ENCODE assay signal across 8 cellular contexts in genomic region chr3:98022978-98023820, GRCh38. TPM values are rescaled to one million over a fixed set of nuclear protein-coding genes. Genes with fewer than 3 reads are reported as not detected.
DNase-seq lines count a peak whose midpoint lies in the region; FAIRE-seq and TF ChIP-seq lines count a peak whose summit lies in the region.

No MANE protein-coding gene starts in this region.

- intact Hi-C loops in ovary (cut with DNase I) (loop anchor here in 3 of 4 donors (2.0 to 5.0 kb wide), 2 partner anchors 230 to 231 kb away; no protein-coding TSS in a partner anchor), transverse colon (cut with DNase I; ENCODE audit: low total_unique reads) (loop anchor here (2.0 kb wide), 1 partner anchor 228 kb away; no protein-coding TSS in a partner anchor)

- no peaks in the 10 kb centered on the region for H3K4me1 ChIP-seq in MM.1S (ENCODE audit: low read length)
- no peaks in the 10 kb centered on the region for H3K4me1 ChIP-seq in ovary (ENCODE audit: insufficient read depth)
- peaks cover 0 to 9% (median 6%) of the 10 kb centered on the region in 4 donors for H3K4me1 ChIP-seq in transverse colon

- H3K9me3 ChIP-seq in MM.1S (replicated peaks; ENCODE audit: insufficient read depth, low read length): no peaks in the 10 kb centered on the region
- no peaks in the 10 kb centered on the region for H3K9me3 ChIP-seq in ovary
- no peaks in the 10 kb centered on the region for H3K9me3 ChIP-seq in transverse colon

- TF ChIP-seq CTCF in MM.1S (IDR thresholded peaks at IDR 0.05; ENCODE audit: low read length): peak; percentile 98
- peak; percentile 83 to 87 (median 86) for TF ChIP-seq CTCF in ovary (IDR thresholded peaks at IDR 0.05)
- TF ChIP-seq CTCF in transverse colon (IDR thresholded peaks at IDR 0.05): peak; percentile 92 to 98 (median 97)

- peak overlapping the region; percentile 9; the same call in 1 of the 2 replicates for H3K4me2 ChIP-seq in MM.1S (ENCODE audit: low read depth, low read length)

- in situ Hi-C loops in transverse colon (cut with MboI; ENCODE audit: low pct_ligation_motif_present in 1 of 4, low pct_unique_long_range_greater_than_20kb in 1 of 4, low sequenced_read_pairs in 3 of 4): loop anchor here in 3 of 4 donors (5.0 to 10.0 kb wide), 2 partner anchors 228 to 231 kb away; no protein-coding TSS in a partner anchor

- H3K79me2 ChIP-seq in MM.1S (ENCODE audit: low read length): no peaks in the 10 kb centered on the region

- 21 to 27% (median 26%) methylated on average over 13 of the region's 13 CpGs for WGBS in ovary, 3 donors
- WGBS in transverse colon (ENCODE audit: low coverage in 1 of 2), 2 donors: 31 to 39% methylated on average over 9 to 13 of the region's 13 CpGs

- no peaks in the 10 kb centered on the region for H3K9me2 ChIP-seq in MM.1S (replicated peaks; ENCODE audit: insufficient read depth, low read length)

- H2AFZ ChIP-seq in MM.1S (ENCODE audit: low read length): 0 out of 2 replicates have a peak overlapping the region, but pooled peaks have one; percentile 11

- 0 out of 2 replicates have a peak, but pooled peaks cover 3% of the 10 kb centered on the region for H3F3A ChIP-seq in MM.1S (ENCODE audit: insufficient read depth, low read length)

- TF ChIP-seq POLR2A in H54 (IDR thresholded peaks at IDR 0.05; ENCODE audit: low read depth, low read length) (no peak), ovary (IDR thresholded peaks at IDR 0.05) (no peak), transverse colon (IDR thresholded peaks at IDR 0.05) (no peak)

- no peak overlapping the region for H3K9ac ChIP-seq in MM.1S (ENCODE audit: low read length)

- no peaks in the 10 kb centered on the region for H4K20me1 ChIP-seq in MM.1S (ENCODE audit: insufficient read depth, low read length)

- no peak overlapping the region for H3K4me3 ChIP-seq in MM.1S (ENCODE audit: low read length)
- H3K4me3 ChIP-seq in ovary: no peak overlapping the region
- H3K4me3 ChIP-seq in transverse colon: no peak overlapping the region

- DNase-seq in EL: peak; percentile 67
- peak; percentile 15 for DNase-seq in H54 (ENCODE audit: insufficient read length, low spot score)
- peak; percentile 82 for DNase-seq in MM.1S
- peak; percentile 76 for DNase-seq in SK-N-DZ (ENCODE audit: low spot score)
- peak; percentile 94 for DNase-seq in activated gamma-delta T cell treated with anti-CD3 and anti-CD28 coated beads, Interleukin-2, amount 50 U/mL, for 16 hours (ENCODE audit: low read depth)
- DNase-seq in germinal center (ENCODE audit: low spot score): peak; percentile 38
- peak; percentile 79 to 92 (median 91) for DNase-seq in ovary
- DNase-seq in transverse colon: peak; percentile 90

- FAIRE-seq in H54 (lab: Jason Lieb, UNC): peak; percentile 58

- H3K27me3 ChIP-seq in MM.1S (replicated peaks; ENCODE audit: insufficient read depth, low read length): no peaks in the 10 kb centered on the region
- no peaks in the 10 kb centered on the region for H3K27me3 ChIP-seq in ovary
- H3K27me3 ChIP-seq in transverse colon: no peaks in the 10 kb centered on the region

- no peaks in the 10 kb centered on the region for H3K36me3 ChIP-seq in MM.1S (replicated peaks; ENCODE audit: insufficient read depth, low read length)
- H3K36me3 ChIP-seq in ovary: no peaks in the 10 kb centered on the region
- H3K36me3 ChIP-seq in transverse colon: no peaks in the 10 kb centered on the region

- TF ChIP-seq EP300 in ovary (IDR thresholded peaks at IDR 0.05) (no peak), transverse colon (IDR thresholded peaks at IDR 0.05; ENCODE audit: low read depth) (no peak)

- H3K27ac ChIP-seq in MM.1S (ENCODE audit: low read length) (no peak overlapping the region), ovary (no peak overlapping the region), transverse colon (no peak overlapping the region)

RNA-seq across cellular contexts. Expression of gene GABRR3, which starts 11.9 kb away (rescaled TPM):
- polyA plus RNA-seq in SK-N-DZ (2014; cell fraction: cytosol; rRNA removed): not detected in 2 replicates
- not detected in 2 replicates for polyA plus RNA-seq in SK-N-DZ (2014; cell fraction: nucleus; rRNA removed)
- total RNA-seq in ovary: not detected
- polyA plus RNA-seq in ovary: not detected
- not detected for total RNA-seq in transverse colon

RNA-seq across cellular contexts. Expression of gene RIOX2, which starts 51.0 kb away (rescaled TPM):
- 31.5 and 33.3 TPM in 2 replicates for polyA plus RNA-seq in SK-N-DZ (2014; cell fraction: cytosol; rRNA removed)
- polyA plus RNA-seq in SK-N-DZ (2014; cell fraction: nucleus; rRNA removed): 36.3 and 41.5 TPM in 2 replicates
- total RNA-seq in ovary (10 to 100 TPM; 12.6 to 36.7 (median 23.0) TPM), transverse colon (10 to 100 TPM in 2 of 4 donors, 1 to 10 TPM in 2; 7.5 to 20.5 (median 13.3) TPM)
- polyA plus RNA-seq in ovary: 10 to 100 TPM; 10.3 to 21.2 TPM

Comparison
In these comparisons a context has a peak if more than half of its experiments do, and no peak if none do; other contexts are left out.
1. DNase-seq: peak in every context shown above with its lines; median percentile 94 in activated gamma-delta T cell treated with anti-CD3 and anti-CD28 coated beads, Interleukin-2, amount 50 U/mL, for 16 hours; 91 in ovary; 90 in transverse colon; 82 in MM.1S; 76 in SK-N-DZ; 67 in EL; 38 in germinal center; 15 in H54.